In genomic region chr18:7566587-7567486, GRCh38 we compare ENCODE assay signal across 8 cellular contexts. TPM values are rescaled to one million over a fixed set of nuclear protein-coding genes. Genes with fewer than 3 reads are reported as not detected.
DNase-seq lines count a peak whose midpoint lies in the region; ATAC-seq, FAIRE-seq and TF ChIP-seq lines count a peak whose summit lies in the region.

Gene PTPRM, plus strand, starts transcription at chr18:7567316. Its CDS starts 503 bp downstream, at chr18:7567819.

- H3K4me1 Mint-ChIP-seq in nephron = peaks cover 18% of the 10 kb centered on the region

- peak within 1 kb of the TSS; percentile 98 for H3K4me2 ChIP-seq in BLaER1

- no peaks in the 10 kb centered on the region for H3K9me3 Mint-ChIP-seq in activated naive CD4-positive, alpha-beta T cell treated with anti-CD3 and anti-CD28 coated beads, Interleukin-2, amount 50 U/mL, for 72 hours
- no peaks in the 10 kb centered on the region for H3K9me3 Mint-ChIP-seq in nephron

- no peak within 1 kb of the TSS for H3K27ac ChIP-seq in BLaER1
- H3K27ac ChIP-seq in temporal lobe (ENCODE audit: low read depth, low read length) = peak within 1 kb of the TSS; percentile 66

- peak within 1 kb of the TSS; percentile 82 for H3K4me3 ChIP-seq in BLaER1

- peaks cover 17% of the 10 kb centered on the region for H4K20me1 ChIP-seq in BLaER1

- H3K4me3 Mint-ChIP-seq in nephron = peak within 1 kb of the TSS; percentile 85 to 89 (median 86)

- no peak within 1 kb of the TSS for H3K27ac Mint-ChIP-seq in activated naive CD4-positive, alpha-beta T cell treated with anti-CD3 and anti-CD28 coated beads, Interleukin-2, amount 50 U/mL, for 72 hours
- H3K27ac Mint-ChIP-seq in nephron = peak within 1 kb of the TSS; percentile 64 to 81 (median 77)

- DNase-seq in NOMO-1 treated with dmso at 0.1 percent for 144 hours (lab: John Stamatoyannopoulos, UW; ENCODE audit: unreplicated experiment) = peak; percentile 11
- DNase-seq in activated naive CD4-positive, alpha-beta T cell treated with anti-CD3 and anti-CD28 coated beads, Interleukin-2, amount 50 U/mL, for 72 hours (ENCODE audit: low spot score in 2 of 2) = peak; percentile 65 to 66
- DNase-seq in frontal cortex (ENCODE audit: low spot score in 2 of 2) = peak; percentile 87

- no peaks in the 10 kb centered on the region for H3K36me3 ChIP-seq in BLaER1

- ATAC-seq in GM19324 (IDR thresholded peaks at IDR 0.05; ENCODE audit: low FRiP score, unreplicated experiment) (peak; percentile 83), HG03280 (IDR thresholded peaks at IDR 0.05; ENCODE audit: unreplicated experiment) (peak; percentile 83)
- peak; percentile 93 to 94 for ATAC-seq in activated naive CD4-positive, alpha-beta T cell treated with anti-CD3 and anti-CD28 coated beads, Interleukin-2, amount 50 U/mL, for 72 hours

- H3K27me3 Mint-ChIP-seq in nephron (ENCODE audit: low read depth) = peaks cover 22% of the 10 kb centered on the region

- peaks cover 14% of the 10 kb centered on the region; the same call in 1 of the 2 replicates for H3K4me1 ChIP-seq in BLaER1

- H3K36me3 Mint-ChIP-seq in activated naive CD4-positive, alpha-beta T cell treated with anti-CD3 and anti-CD28 coated beads, Interleukin-2, amount 50 U/mL, for 72 hours = peaks cover 0 to 8% of the 10 kb centered on the region in 2 donors
- H3K36me3 Mint-ChIP-seq in nephron (ENCODE audit: low read depth) = peaks cover 4% of the 10 kb centered on the region

- peaks cover 62% of the 10 kb centered on the region for H3K27me3 ChIP-seq in BLaER1

- no peak for FAIRE-seq in frontal cortex (lab: Jason Lieb, UNC)

- peak within 1 kb of the TSS; percentile 65 for H3K9ac ChIP-seq in BLaER1

- H3K9me3 ChIP-seq in BLaER1 = no peaks in the 10 kb centered on the region

- peak in 2 of 3 experiments; percentile 9 to 23 for TF ChIP-seq CTCF in nephron (IDR thresholded peaks at IDR 0.05; ENCODE audit: unreplicated experiment in 3 of 3)

RNA-seq across cellular contexts. Expression of gene PTPRM, which starts in this region (rescaled TPM):
- 1 to 10 TPM; 1.7 to 2.8 TPM for total RNA-seq in activated naive CD4-positive, alpha-beta T cell treated with anti-CD3 and anti-CD28 coated beads, Interleukin-2, amount 50 U/mL, for 72 hours
- total RNA-seq in frontal cortex (102 TPM), temporal lobe (36.9 TPM)

Comparison
In these comparisons a context has a peak if more than half of its experiments do, and no peak if none do; other contexts are left out.
1. DNase-seq: peak in every context shown above with its lines; median percentile 87 in frontal cortex; 66 in activated naive CD4-positive, alpha-beta T cell treated with anti-CD3 and anti-CD28 coated beads, Interleukin-2, amount 50 U/mL, for 72 hours; 11 in NOMO-1 treated with dmso at 0.1 percent for 144 hours.
2. H3K27ac Mint-ChIP-seq: peak in nephron (3 of 3); none in activated naive CD4-positive, alpha-beta T cell treated with anti-CD3 and anti-CD28 coated beads, Interleukin-2, amount 50 U/mL, for 72 hours (0 of 2).
3. Peak in every context shown above with its lines, with median percentiles within 50 percentile points of each other: ATAC-seq.